ENCODE assay signal across 13 cellular contexts in genomic region chr1:19402031-19402430, GRCh38.
DNase-seq lines count a peak whose midpoint lies in the region; ATAC-seq and TF ChIP-seq lines count a peak whose summit lies in the region.
"Had no signal": no experiment of that assay in that cellular context is flagged by ENCODE, and none has a peak within 500 bp of the region (broad histone marks: within the 10 kb centered on the region; RNA-seq: fewer than 3 reads in every experiment).

No MANE protein-coding gene starts in this region.

- H3K4me2 ChIP-seq in GM23338, result peak overlapping the region; percentile 63

- no peaks in the 10 kb centered on the region for H3K9me3 ChIP-seq in Peyer's patch

- no peak for TF ChIP-seq CTCF in GM23338 (conservative IDR thresholded peaks at IDR 0.05; ENCODE audit: low read depth in 2 of 2)
- no peak for TF ChIP-seq CTCF in Peyer's patch (IDR thresholded peaks at IDR 0.05)
- TF ChIP-seq CTCF in mesothelial cell of epicardium (IDR thresholded peaks at IDR 0.05; ENCODE audit: unreplicated experiment), result no peak

- no peak for DNase-seq in GM23338 (ENCODE audit: low spot score)
- no peak for DNase-seq in Peyer's patch
- no peak for DNase-seq in left lobe of liver (ENCODE audit: low spot score)
- no peak for DNase-seq in stimulated activated effector memory CD8-positive, alpha-beta T cell treated with anti-CD3 and anti-CD28 coated beads, Interleukin-12 subunit alpha, Interleukin-12 subunit beta, amount 100 ng/mL, for 72 hours (ENCODE audit: low spot score in 2 of 2)
- DNase-seq in mesothelial cell of epicardium (ENCODE audit: low spot score in 2 of 2, unreplicated experiment in 2 of 2), result no peak
- no peak for DNase-seq in HUDEP-2 (lab: John Stamatoyannopoulos, UW; ENCODE audit: unreplicated experiment in 76 of 76)
- no peak for DNase-seq in stimulated activated CD4-positive, alpha-beta T cell treated with anti-CD3 and anti-CD28 coated beads, Interleukin-1b, Interleukin-23, amount 100 ng/mL, for 48 hours
- DNase-seq: activated naive CD4-positive, alpha-beta T cell treated with anti-CD3 and anti-CD28 coated beads, Interleukin-2, amount 50 U/mL, for 16 hours; CD8-positive, alpha-beta memory T cell; midbrain; NCI-H2107; SHP77 treated with DMSO at 0.1 percent for 48 hours; stimulated activated CD4-positive, alpha-beta T cell treated with anti-CD3 and anti-CD28 coated beads, Interleukin-2, amount 100 ng/mL, for 48 hours had no signal

- H3K27me3 Mint-ChIP-seq in GM23338 (ENCODE audit: insufficient read depth, low read depth, poor library complexity), result peaks cover 2% of the 10 kb centered on the region
- no peaks in the 10 kb centered on the region for H3K27me3 Mint-ChIP-seq in mesothelial cell of epicardium (ENCODE audit: low read depth)
- H3K27me3 Mint-ChIP-seq: CD8-positive, alpha-beta memory T cell had no signal

- no peak overlapping the region for H2AFZ ChIP-seq in GM23338

- H3K4me1 ChIP-seq in GM23338 (ENCODE audit: insufficient read depth) (peaks cover 52% of the 10 kb centered on the region), Peyer's patch (peaks cover 0 to 56% (median 0%) of the 10 kb centered on the region in 4 donors)

- ATAC-seq in GM23338 (no peak), left lobe of liver (peak; percentile 31)
- no peak for ATAC-seq in stimulated activated effector memory CD8-positive, alpha-beta T cell treated with anti-CD3 and anti-CD28 coated beads, Interleukin-12 subunit alpha, Interleukin-12 subunit beta, amount 100 ng/mL, for 72 hours

- no peak for TF ChIP-seq POLR2A in Peyer's patch (IDR thresholded peaks at IDR 0.05)

- peaks cover 40% of the 10 kb centered on the region for H4K20me1 ChIP-seq in GM23338 (replicated peaks; ENCODE audit: insufficient read depth)

- peaks cover 89% of the 10 kb centered on the region for H3K79me2 ChIP-seq in GM23338 (replicated peaks; ENCODE audit: insufficient read depth)

- peak overlapping the region; percentile 93 for H3K27ac ChIP-seq in GM23338 (ENCODE audit: low read depth)
- peak overlapping the region in 3 of 4 donors; percentile 0 to 51 (median 34) for H3K27ac ChIP-seq in Peyer's patch

- H3K4me3 Mint-ChIP-seq in GM23338, result peak overlapping the region; percentile 33; the same call in 1 of the 3 replicates
- H3K4me3 Mint-ChIP-seq in stimulated activated effector memory CD8-positive, alpha-beta T cell treated with anti-CD3 and anti-CD28 coated beads, Interleukin-12 subunit alpha, Interleukin-12 subunit beta, amount 100 ng/mL, for 72 hours, result no peak overlapping the region
- H3K4me3 Mint-ChIP-seq in mesothelial cell of epicardium, result no peak overlapping the region
- H3K4me3 Mint-ChIP-seq: CD8-positive, alpha-beta memory T cell had no signal

- H3K27ac Mint-ChIP-seq in GM23338 (peak overlapping the region; percentile 86; the same call in 1 of the 2 replicates), mesothelial cell of epicardium (no peak overlapping the region)
- H3K27ac Mint-ChIP-seq in stimulated activated effector memory CD8-positive, alpha-beta T cell treated with anti-CD3 and anti-CD28 coated beads, Interleukin-12 subunit alpha, Interleukin-12 subunit beta, amount 100 ng/mL, for 72 hours, result peak overlapping the region; percentile 62

- H3K36me3 ChIP-seq in GM23338 (ENCODE audit: insufficient read depth) (no peaks in the 10 kb centered on the region), Peyer's patch (no peaks in the 10 kb centered on the region)

- H3K4me1 Mint-ChIP-seq in GM23338 (peaks cover 70% of the 10 kb centered on the region), mesothelial cell of epicardium (peaks cover 42% of the 10 kb centered on the region)
- H3K4me1 Mint-ChIP-seq in stimulated activated effector memory CD8-positive, alpha-beta T cell treated with anti-CD3 and anti-CD28 coated beads, Interleukin-12 subunit alpha, Interleukin-12 subunit beta, amount 100 ng/mL, for 72 hours, result peaks cover 91% of the 10 kb centered on the region

- H3F3A ChIP-seq in GM23338 (replicated peaks; ENCODE audit: low read depth), result peaks cover 4% of the 10 kb centered on the region; the same call in 1 of the 2 replicates

- H3K36me3 Mint-ChIP-seq in GM23338 (ENCODE audit: low read depth) (peaks cover 31% of the 10 kb centered on the region), mesothelial cell of epicardium (peaks cover 5% of the 10 kb centered on the region)
- H3K36me3 Mint-ChIP-seq in stimulated activated effector memory CD8-positive, alpha-beta T cell treated with anti-CD3 and anti-CD28 coated beads, Interleukin-12 subunit alpha, Interleukin-12 subunit beta, amount 100 ng/mL, for 72 hours, result peaks cover 47% of the 10 kb centered on the region

- H3K4me3 ChIP-seq in GM23338 (no peak overlapping the region), Peyer's patch (no peak overlapping the region)

- H3K27me3 ChIP-seq in GM23338 (ENCODE audit: insufficient read depth), result no peaks in the 10 kb centered on the region
- no peaks in the 10 kb centered on the region for H3K27me3 ChIP-seq in Peyer's patch

- H3K9me3 Mint-ChIP-seq in GM23338 (no peaks in the 10 kb centered on the region; the same call in 2 of the 3 replicates), mesothelial cell of epicardium (no peaks in the 10 kb centered on the region)
- H3K9me3 Mint-ChIP-seq in stimulated activated effector memory CD8-positive, alpha-beta T cell treated with anti-CD3 and anti-CD28 coated beads, Interleukin-12 subunit alpha, Interleukin-12 subunit beta, amount 100 ng/mL, for 72 hours, result no peaks in the 10 kb centered on the region
- H3K9me3 Mint-ChIP-seq: CD8-positive, alpha-beta memory T cell had no signal

- no peaks in the 10 kb centered on the region for H3K9me2 ChIP-seq in GM23338 (ENCODE audit: insufficient read depth)

TF ChIP-seq in GM23338, 12 proteins besides CTCF, POLR2A, EP300 and RAD21:
- no peak for TF ChIP-seq ZNF114 (CRISPR knock-in tag; IDR thresholded peaks at IDR 0.05)
- TF ChIP-seq CREB1 (CRISPR knock-in tag; IDR thresholded peaks at IDR 0.05; ENCODE audit: low read depth), result no peak
- TF ChIP-seq STAT1 (IDR thresholded peaks at IDR 0.05; ENCODE audit: unreplicated experiment), result no peak
- TF ChIP-seq POLR2AphosphoS5 (IDR thresholded peaks at IDR 0.05; ENCODE audit: low read depth), result no peak
- TF ChIP-seq ZNF331 (CRISPR knock-in tag; IDR thresholded peaks at IDR 0.05; ENCODE audit: low read depth), result no peak
- no peak for TF ChIP-seq NANOG (IDR thresholded peaks at IDR 0.05; ENCODE audit: borderline replicate concordance)
TF ChIP-seq in GM23338: peak in this region for 0.
